In genomic region chr4:147981305-147981704, GRCh38 we compare ENCODE assay signal across 12 cellular contexts.
DNase-seq lines count a peak whose midpoint lies in the region; ATAC-seq, FAIRE-seq and TF ChIP-seq lines count a peak whose summit lies in the region.
"Had no signal": no experiment of that assay in that cellular context is flagged by ENCODE, and none has a peak within 500 bp of the region (broad histone marks: within the 10 kb centered on the region; RNA-seq: fewer than 3 reads in every experiment).

No MANE protein-coding gene starts in this region.

- H3K9me3 ChIP-seq in BLaER1 (peaks cover 33% of the 10 kb centered on the region), astrocyte (ENCODE audit: insufficient read depth, low read depth, low read length) (no peaks in the 10 kb centered on the region), PC-9 (ENCODE audit: insufficient read depth, low read depth) (no peaks in the 10 kb centered on the region)

- H4K20me1 ChIP-seq in BLaER1, result no peaks in the 10 kb centered on the region
- H4K20me1 ChIP-seq in astrocyte (ENCODE audit: insufficient read depth, low read length), result peaks cover 31% of the 10 kb centered on the region
- no peaks in the 10 kb centered on the region for H4K20me1 ChIP-seq in PC-9 (ENCODE audit: insufficient read depth)

- no peak overlapping the region for H3K27ac ChIP-seq in BLaER1
- no peak overlapping the region for H3K27ac ChIP-seq in astrocyte (ENCODE audit: low read depth, low read length)
- no peak overlapping the region for H3K27ac ChIP-seq in PC-9

- H3K4me3 ChIP-seq in BLaER1, result no peak overlapping the region
- no peak overlapping the region for H3K4me3 ChIP-seq in astrocyte (ENCODE audit: insufficient read depth, low read depth, low read length)
- H3K4me3 ChIP-seq in PC-9, result no peak overlapping the region

- H3K4me1 Mint-ChIP-seq in astrocyte (ENCODE audit: low read depth, unreplicated experiment), result peaks cover 29% of the 10 kb centered on the region

- H3K36me3 ChIP-seq in BLaER1 (peaks cover 15% of the 10 kb centered on the region; the same call in 1 of the 2 replicates), astrocyte (ENCODE audit: insufficient read depth, low read length) (no peaks in the 10 kb centered on the region), PC-9 (ENCODE audit: low read depth) (no peaks in the 10 kb centered on the region)

- ATAC-seq in GM19324 (IDR thresholded peaks at IDR 0.05; ENCODE audit: low FRiP score, unreplicated experiment) (peak; percentile 59), HG02938 (IDR thresholded peaks at IDR 0.05; ENCODE audit: unreplicated experiment) (peak; percentile 99)

- POLR2A ChIA-PET in PC-9 (lab: Charles Lee; ENCODE audit: unreplicated experiment), result no interaction called here

- peaks cover 2% of the 10 kb centered on the region for H3K9me3 Mint-ChIP-seq in astrocyte (ENCODE audit: unreplicated experiment)
- H3K9me3 Mint-ChIP-seq: CD8-positive, alpha-beta memory T cell had no signal

- H3K79me2 ChIP-seq in astrocyte (ENCODE audit: insufficient read depth, low read length), result peaks cover 8% of the 10 kb centered on the region
- no peaks in the 10 kb centered on the region for H3K79me2 ChIP-seq in PC-9 (ENCODE audit: low read depth)

- H3K9ac ChIP-seq in BLaER1 (no peak overlapping the region), astrocyte (ENCODE audit: low read length) (no peak overlapping the region)

- no peaks in the 10 kb centered on the region for H3K27me3 ChIP-seq in BLaER1
- no peaks in the 10 kb centered on the region for H3K27me3 ChIP-seq in astrocyte (ENCODE audit: insufficient read depth, low read length)
- H3K27me3 ChIP-seq in PC-9 (ENCODE audit: insufficient read depth, low read depth), result no peaks in the 10 kb centered on the region

- CTCF ChIA-PET in PC-9 (lab: Charles Lee), result no interaction called here

- H2AFZ ChIP-seq in astrocyte (ENCODE audit: low read depth, low read length), result no peak overlapping the region
- no peak overlapping the region for H2AFZ ChIP-seq in PC-9

- H3K4me1 ChIP-seq in BLaER1 (peaks cover 36% of the 10 kb centered on the region), astrocyte (ENCODE audit: insufficient read depth, low read length) (no peaks in the 10 kb centered on the region), PC-9 (replicated peaks; ENCODE audit: insufficient read depth) (no peaks in the 10 kb centered on the region)

- TF ChIP-seq CTCF in astrocyte (IDR thresholded peaks at IDR 0.05; ENCODE audit: insufficient read depth, low read depth, low read length) (no peak), PC-9 (conservative IDR thresholded peaks at IDR 0.05) (no peak)

- DNase-seq in astrocyte (ENCODE audit: low read depth), result peak; percentile 71
- no peak for DNase-seq in DMS153 treated with DMSO at 0.1 percent for 48 hours (lab: John Stamatoyannopoulos, UW; ENCODE audit: unreplicated experiment)
- no peak for DNase-seq in DMS53 treated with DMSO at 0.1 percent for 48 hours (lab: John Stamatoyannopoulos, UW; ENCODE audit: unreplicated experiment)
- DNase-seq in PC-9, result no peak
- no peak for DNase-seq in SIG-M5 treated with dmso at 0.1 percent for 504 hours (lab: John Stamatoyannopoulos, UW; ENCODE audit: unreplicated experiment)
- DNase-seq: activated naive CD8-positive, alpha-beta T cell treated with anti-CD3 and anti-CD28 coated beads, Interleukin-2, amount 10 ng/mL, durations not matched to agents 7 days and 5 days; CD8-positive, alpha-beta memory T cell; NCI-H2171 treated with DMSO at 0.1 percent for 48 hours; occipital lobe had no signal

- peak overlapping the region; percentile 30 for H3K27ac Mint-ChIP-seq in astrocyte (ENCODE audit: unreplicated experiment)
- H3K27ac Mint-ChIP-seq: activated naive CD8-positive, alpha-beta T cell treated with anti-CD3 and anti-CD28 coated beads, Interleukin-2, amount 10 ng/mL, durations not matched to agents 7 days and 5 days had no signal

- no peaks in the 10 kb centered on the region for H3K27me3 Mint-ChIP-seq in astrocyte (ENCODE audit: low read depth, unreplicated experiment)
- H3K27me3 Mint-ChIP-seq: activated naive CD8-positive, alpha-beta T cell treated with anti-CD3 and anti-CD28 coated beads, Interleukin-2, amount 10 ng/mL, durations not matched to agents 7 days and 5 days had no signal

- no peaks in the 10 kb centered on the region for H3F3A ChIP-seq in PC-9 (ENCODE audit: insufficient read depth, low read depth)

- H3K36me3 Mint-ChIP-seq in astrocyte (ENCODE audit: low read depth, unreplicated experiment), result peaks cover 15% of the 10 kb centered on the region

- peak; percentile 84 for FAIRE-seq in astrocyte (lab: Jason Lieb, UNC)

- no TSS peak for BruUV-seq in PC-9 (replicated peaks; lab: Mats Ljungman, UMichigan)

- H3K9me2 ChIP-seq in PC-9 (ENCODE audit: insufficient read depth), result no peaks in the 10 kb centered on the region

- H3K4me2 ChIP-seq in BLaER1 (0 out of 2 replicates have a peak overlapping the region, but pooled peaks have one; percentile 5), astrocyte (ENCODE audit: low read length) (no peak overlapping the region), PC-9 (no peak overlapping the region)

- intact Hi-C loops in PC-9 (cut with micrococcal nuclease; ENCODE audit: unreplicated experiment), result no loop called here

- H3K4me3 Mint-ChIP-seq in astrocyte (ENCODE audit: unreplicated experiment), result no peak overlapping the region
- H3K4me3 Mint-ChIP-seq: activated naive CD8-positive, alpha-beta T cell treated with anti-CD3 and anti-CD28 coated beads, Interleukin-2, amount 10 ng/mL, durations not matched to agents 7 days and 5 days; CD8-positive, alpha-beta memory T cell had no signal
